ENCODE assay signal across 35 cellular contexts in the genomic region with DNA sequence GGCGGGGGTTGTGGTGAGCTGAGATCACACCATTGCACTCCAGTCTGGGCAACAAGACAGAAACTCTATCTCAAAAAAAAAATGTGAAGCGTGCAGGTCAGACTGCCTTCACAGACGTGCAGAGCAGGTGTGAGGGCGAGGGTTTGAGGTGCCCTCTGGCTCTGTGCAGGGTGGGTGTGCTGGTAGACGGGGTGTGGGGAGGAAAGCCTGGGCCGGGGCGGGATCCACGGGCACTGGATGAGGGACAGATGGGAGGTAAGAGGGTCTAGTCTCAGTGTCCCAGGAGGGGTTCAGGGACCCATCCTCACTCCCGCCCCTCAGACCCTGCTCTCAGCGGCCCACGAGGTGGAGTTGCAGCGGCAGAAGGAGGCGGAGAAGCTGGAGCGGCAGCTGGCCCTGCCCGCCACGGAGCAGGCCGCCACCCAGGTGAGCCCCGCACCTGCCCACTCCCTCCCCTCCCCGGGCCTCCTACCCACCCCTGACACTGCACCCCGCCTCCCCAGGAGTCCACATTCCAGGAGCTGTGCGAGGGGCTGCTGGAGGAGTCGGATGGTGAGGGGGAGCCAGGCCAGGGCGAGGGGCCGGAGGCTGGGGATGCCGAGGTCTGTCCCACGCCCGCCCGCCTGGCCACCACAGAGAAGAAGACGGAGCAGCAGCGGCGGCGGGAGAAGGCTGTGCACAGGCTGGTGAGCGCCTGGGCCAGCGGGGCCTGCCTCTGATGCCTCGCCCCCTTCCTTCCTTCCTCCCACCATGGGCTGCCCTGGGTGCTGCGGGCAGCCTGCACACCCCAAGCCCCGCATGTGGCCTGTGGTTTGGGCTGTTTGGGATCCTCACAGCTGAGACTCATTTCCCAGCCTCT. TPM values are rescaled to one million over a fixed set of nuclear protein-coding genes. Genes with fewer than 3 reads are reported as not detected.
DNase-seq lines count a peak whose midpoint lies in the region; ATAC-seq, FAIRE-seq and TF ChIP-seq lines count a peak whose summit lies in the region.
"Had no signal": no experiment of that assay in that cellular context is flagged by ENCODE, and none has a peak within 500 bp of the region (broad histone marks: within the 10 kb centered on the region; RNA-seq: fewer than 3 reads in every experiment).

No MANE protein-coding gene starts in this region.

- TF ChIP-seq CTCF in Caco-2 (IDR thresholded peaks at IDR 0.05; ENCODE audit: insufficient read depth in 1 of 2, low read depth in 1 of 2, low read length in 1 of 2, severe bottlenecking in 1 of 2, unreplicated experiment in 1 of 2) (no peak), kidney (IDR thresholded peaks at IDR 0.05; ENCODE audit: borderline replicate concordance, extremely low read depth, insufficient read depth) (no peak)

- H3K27me3 Mint-ChIP-seq in Caco-2 (ENCODE audit: insufficient read depth, unreplicated experiment), result no peaks in the 10 kb centered on the region
- no peaks in the 10 kb centered on the region for H3K27me3 Mint-ChIP-seq in activated T-helper 17 cell treated with anti-CD3 and anti-CD28 coated beads, Interleukin-2, amount 50 U/mL, for 72 hours
- no peaks in the 10 kb centered on the region for H3K27me3 Mint-ChIP-seq in activated CD4-positive, alpha-beta T cell treated with anti-CD3 and anti-CD28 coated beads, Interleukin-2, amount 10 ng/mL, durations not matched to agents 24 days and 14 days
- H3K27me3 Mint-ChIP-seq: activated B cell treated with CpG ODN at 0.5 μM for 24 hours; activated CD8-positive, alpha-beta memory T cell treated with anti-CD3 and anti-CD28 coated beads, Interleukin-2, amount 10 ng/mL, durations not matched to agents 7 days and 5 days; activated naive CD4-positive, alpha-beta T cell treated with anti-CD3 and anti-CD28 coated beads, Interleukin-2, amount 10 ng/mL, durations not matched to agents 7 days and 5 days had no signal

- H3K4me1 ChIP-seq in BLaER1 (peaks cover 60% of the 10 kb centered on the region), Caco-2 (peaks cover 10% of the 10 kb centered on the region; the same call in 1 of the 2 replicates), kidney (ENCODE audit: control insufficient read depth in 1 of 2, insufficient read depth in 1 of 2, low read depth in 1 of 2, low read length in 2 of 2) (no peaks in the 10 kb centered on the region)
- H3K4me1 ChIP-seq: ascending aorta, neural progenitor cell, tibial nerve had no signal

- CTCF ChIA-PET in Caco-2 (lab: Charles Lee), result no interaction called here

- H3K36me3 Mint-ChIP-seq in Caco-2 (ENCODE audit: insufficient read depth, unreplicated experiment), result peaks cover 95% of the 10 kb centered on the region
- H3K36me3 Mint-ChIP-seq in activated T-helper 17 cell treated with anti-CD3 and anti-CD28 coated beads, Interleukin-2, amount 50 U/mL, for 72 hours (ENCODE audit: low read depth), result peaks cover 84% of the 10 kb centered on the region
- peaks cover 73% of the 10 kb centered on the region for H3K36me3 Mint-ChIP-seq in activated CD4-positive, alpha-beta T cell treated with anti-CD3 and anti-CD28 coated beads, Interleukin-2, amount 10 ng/mL, durations not matched to agents 24 days and 14 days (ENCODE audit: low read depth)

- intact Hi-C loops in Caco-2 (cut with micrococcal nuclease; ENCODE audit: unreplicated experiment), result no loop called here
- intact Hi-C loops in kidney (cut with DNase I), result no loop called here
- intact Hi-C loops in activated CD4-positive, alpha-beta T cell treated with anti-CD3 and anti-CD28 coated beads, Interleukin-2, amount 10 ng/mL, durations not matched to agents 24 days and 14 days (cut with micrococcal nuclease), result no loop called here

- H3K9ac ChIP-seq in BLaER1 (peak overlapping the region; percentile 55), kidney (ENCODE audit: low read length in 2 of 2) (no peak overlapping the region)
- H3K9ac ChIP-seq: neural progenitor cell had no signal

- peak overlapping the region; percentile 22; the same call in 1 of the 2 replicates for H3K4me3 ChIP-seq in BLaER1
- no peak overlapping the region for H3K4me3 ChIP-seq in Caco-2 (ENCODE audit: low read depth, low read length)
- H3K4me3 ChIP-seq in kidney (ENCODE audit: low read length in 2 of 2), result no peak overlapping the region
- H3K4me3 ChIP-seq: ascending aorta, coronary artery, MG63, neural progenitor cell, right atrium auricular region, spleen, tibial nerve had no signal

- no peak for FAIRE-seq in kidney (lab: Jason Lieb, UNC)
- FAIRE-seq: keratinocyte had no signal

- no peak for ATAC-seq in activated T-helper 17 cell treated with anti-CD3 and anti-CD28 coated beads, Interleukin-2, amount 50 U/mL, for 72 hours (replicated peaks)
- ATAC-seq in GM18517 (IDR thresholded peaks at IDR 0.05; ENCODE audit: unreplicated experiment), result no peak
- ATAC-seq: activated CD8-positive, alpha-beta memory T cell treated with anti-CD3 and anti-CD28 coated beads, Interleukin-2, amount 10 ng/mL, durations not matched to agents 7 days and 5 days; left ventricle myocardium superior had no signal

- H3K9me3 ChIP-seq in BLaER1 (no peaks in the 10 kb centered on the region), Caco-2 (no peaks in the 10 kb centered on the region), kidney (ENCODE audit: control insufficient read depth in 1 of 2, low read length in 2 of 2) (no peaks in the 10 kb centered on the region)
- H3K9me3 ChIP-seq: ascending aorta, MG63, right atrium auricular region, tibial nerve had no signal

- H3K4me3 Mint-ChIP-seq in Caco-2 (ENCODE audit: unreplicated experiment), result no peak overlapping the region
- H3K4me3 Mint-ChIP-seq in activated T-helper 17 cell treated with anti-CD3 and anti-CD28 coated beads, Interleukin-2, amount 50 U/mL, for 72 hours, result no peak overlapping the region
- H3K4me3 Mint-ChIP-seq in activated CD4-positive, alpha-beta T cell treated with anti-CD3 and anti-CD28 coated beads, Interleukin-2, amount 10 ng/mL, durations not matched to agents 24 days and 14 days, result no peak overlapping the region
- H3K4me3 Mint-ChIP-seq: activated B cell treated with CpG ODN at 0.5 μM for 24 hours; activated CD8-positive, alpha-beta memory T cell treated with anti-CD3 and anti-CD28 coated beads, Interleukin-2, amount 10 ng/mL, durations not matched to agents 7 days and 5 days; activated naive CD4-positive, alpha-beta T cell treated with anti-CD3 and anti-CD28 coated beads, Interleukin-2, amount 10 ng/mL, durations not matched to agents 7 days and 5 days; activated T-cell treated with anti-CD3 and anti-CD28 coated beads, Interleukin-2, amount 50 U/mL, for 72 hours; neural progenitor cell had no signal

- peaks cover 9% of the 10 kb centered on the region for H3K4me1 Mint-ChIP-seq in Caco-2 (ENCODE audit: low read depth, unreplicated experiment)
- H3K4me1 Mint-ChIP-seq in activated T-helper 17 cell treated with anti-CD3 and anti-CD28 coated beads, Interleukin-2, amount 50 U/mL, for 72 hours, result no peaks in the 10 kb centered on the region
- peaks cover 6% of the 10 kb centered on the region for H3K4me1 Mint-ChIP-seq in activated CD4-positive, alpha-beta T cell treated with anti-CD3 and anti-CD28 coated beads, Interleukin-2, amount 10 ng/mL, durations not matched to agents 24 days and 14 days
- H3K4me1 Mint-ChIP-seq: neural progenitor cell had no signal

- peak overlapping the region; percentile 41 for H3K27ac ChIP-seq in BLaER1
- H3K27ac ChIP-seq in kidney (ENCODE audit: low read depth in 2 of 2, low read length in 2 of 2), result no peak overlapping the region
- H3K27ac ChIP-seq: ascending aorta, coronary artery, neural progenitor cell, right atrium auricular region, spleen, tibial nerve had no signal

- POLR2A ChIA-PET in Caco-2 (lab: Charles Lee), result interaction anchor here (0.6 kb wide), 1 partner anchor 8 kb away, joined by 3 read pairs; no protein-coding TSS in a partner anchor

- peak overlapping the region; percentile 58 for H3K27ac Mint-ChIP-seq in Caco-2 (ENCODE audit: unreplicated experiment)
- H3K27ac Mint-ChIP-seq in activated T-helper 17 cell treated with anti-CD3 and anti-CD28 coated beads, Interleukin-2, amount 50 U/mL, for 72 hours, result peak overlapping the region; percentile 30
- no peak overlapping the region for H3K27ac Mint-ChIP-seq in activated CD4-positive, alpha-beta T cell treated with anti-CD3 and anti-CD28 coated beads, Interleukin-2, amount 10 ng/mL, durations not matched to agents 24 days and 14 days
- H3K27ac Mint-ChIP-seq: activated B cell treated with CpG ODN at 0.5 μM for 24 hours; activated CD8-positive, alpha-beta memory T cell treated with anti-CD3 and anti-CD28 coated beads, Interleukin-2, amount 10 ng/mL, durations not matched to agents 7 days and 5 days; activated naive CD4-positive, alpha-beta T cell treated with anti-CD3 and anti-CD28 coated beads, Interleukin-2, amount 10 ng/mL, durations not matched to agents 7 days and 5 days; activated T-cell treated with anti-CD3 and anti-CD28 coated beads, Interleukin-2, amount 50 U/mL, for 72 hours; neural progenitor cell had no signal

- BruUV-seq in Caco-2 (replicated peaks; lab: Mats Ljungman, UMichigan), result no TSS peak

- peak overlapping the region; percentile 86 for H3K4me2 ChIP-seq in BLaER1
- H3K4me2 ChIP-seq: neural progenitor cell had no signal

- peak in 1 of 2 experiments; percentile 37 for DNase-seq in Caco-2
- DNase-seq in kidney, result peak; percentile 70
- no peak for DNase-seq in NCI-H2081 (lab: John Stamatoyannopoulos, UW)
- no peak for DNase-seq in activated CD4-positive, alpha-beta T cell treated with anti-CD3 and anti-CD28 coated beads, Interleukin-2, amount 10 ng/mL, durations not matched to agents 24 days and 14 days
- DNase-seq: activated B cell treated with CpG ODN at 0.5 μM for 24 hours; activated CD4-positive, alpha-beta T cell treated with anti-CD3 and anti-CD28 coated beads, Interleukin-2, amount 50 U/mL, for 1 hour; activated CD8-positive, alpha-beta memory T cell treated with anti-CD3 and anti-CD28 coated beads, Interleukin-2, amount 10 ng/mL, durations not matched to agents 7 days and 5 days; activated naive CD4-positive, alpha-beta T cell treated with anti-CD3 and anti-CD28 coated beads, Interleukin-2, amount 10 ng/mL, durations not matched to agents 7 days and 5 days; activated T-cell treated with anti-CD3 and anti-CD28 coated beads, Interleukin-2, amount 50 U/mL, for 72 hours; C1 segment of cervical spinal cord; DMS79 treated with DMSO at 0.1 percent for 48 hours; effector CD8-positive, alpha-beta T cell; GDM1; left ventricle myocardium superior; mesendoderm; MG63; NCI-H1105; NCI-H187; NCI-H2171; NCI-H510A treated with DMSO at 0.1 percent for 48 hours; RPMI8226; spleen; stimulated activated CD8-positive, alpha-beta memory T cell treated with anti-CD3 and anti-CD28 coated beads, Interleukin-4, amount 100 ng/mL, for 48 hours; T-helper 1 cell had no signal

- H4K20me1 ChIP-seq in BLaER1, result peaks cover 94% of the 10 kb centered on the region

- no peaks in the 10 kb centered on the region for H3K9me3 Mint-ChIP-seq in Caco-2 (ENCODE audit: unreplicated experiment)
- no peaks in the 10 kb centered on the region for H3K9me3 Mint-ChIP-seq in activated T-helper 17 cell treated with anti-CD3 and anti-CD28 coated beads, Interleukin-2, amount 50 U/mL, for 72 hours
- H3K9me3 Mint-ChIP-seq in activated CD4-positive, alpha-beta T cell treated with anti-CD3 and anti-CD28 coated beads, Interleukin-2, amount 10 ng/mL, durations not matched to agents 24 days and 14 days, result no peaks in the 10 kb centered on the region
- H3K9me3 Mint-ChIP-seq: activated naive CD4-positive, alpha-beta T cell treated with anti-CD3 and anti-CD28 coated beads, Interleukin-2, amount 10 ng/mL, durations not matched to agents 7 days and 5 days; activated T-cell treated with anti-CD3 and anti-CD28 coated beads, Interleukin-2, amount 50 U/mL, for 72 hours had no signal

- H3K36me3 ChIP-seq in BLaER1 (peaks cover 99% of the 10 kb centered on the region), Caco-2 (ENCODE audit: control insufficient read depth, insufficient read depth, low read length) (peaks cover 12% of the 10 kb centered on the region), kidney (ENCODE audit: control insufficient read depth in 1 of 2, insufficient read depth in 2 of 2, low read length in 2 of 2) (peaks cover 34 to 49% of the 10 kb centered on the region in 2 donors)
- H3K36me3 ChIP-seq: neural progenitor cell had no signal

- H3K27me3 ChIP-seq in BLaER1 (no peaks in the 10 kb centered on the region), Caco-2 (replicated peaks; ENCODE audit: control insufficient read depth, insufficient read depth, low read length) (no peaks in the 10 kb centered on the region)
- H3K27me3 ChIP-seq: ascending aorta, MG63, neural progenitor cell, right atrium auricular region, spleen, tibial nerve had no signal

RNA-seq across cellular contexts. Expression of gene NOP53, which starts 9.1 kb away (rescaled TPM):
- total RNA-seq in Caco-2 (2022) (347 and 360 TPM in 2 replicates), kidney (305 TPM)
- total RNA-seq in activated T-helper 17 cell treated with anti-CD3 and anti-CD28 coated beads, Interleukin-2, amount 50 U/mL, for 72 hours, result 100 to 1,000 TPM; 274 to 467 TPM
- 258 TPM for polyA plus RNA-seq in kidney (ENCODE audit: insufficient read depth, low read depth, low replicate concordance)
- 222 and 230 TPM in 2 replicates for total RNA-seq in activated CD4-positive, alpha-beta T cell treated with anti-CD3 and anti-CD28 coated beads, Interleukin-2, amount 10 ng/mL, durations not matched to agents 24 days and 14 days

RNA-seq across cellular contexts. Expression of gene SELENOW, which starts 24.1 kb away (rescaled TPM):
- total RNA-seq in Caco-2 (2022) (110 and 119 TPM in 2 replicates), kidney (254 TPM)
- 100 to 1,000 TPM; 126 to 127 TPM for total RNA-seq in activated T-helper 17 cell treated with anti-CD3 and anti-CD28 coated beads, Interleukin-2, amount 50 U/mL, for 72 hours
- polyA plus RNA-seq in kidney (ENCODE audit: insufficient read depth, low read depth, low replicate concordance), result 530 TPM
- 111 and 117 TPM in 2 replicates for total RNA-seq in activated CD4-positive, alpha-beta T cell treated with anti-CD3 and anti-CD28 coated beads, Interleukin-2, amount 10 ng/mL, durations not matched to agents 24 days and 14 days

RNA-seq across cellular contexts. Expression of gene EHD2, which starts 41.2 kb away (rescaled TPM):
- total RNA-seq in Caco-2 (2022) (13.3 and 14.6 TPM in 2 replicates), kidney (105 TPM)
- 1 to 10 TPM in 1 of 2 donors, under 1 TPM in 1; 0.35 to 8.2 TPM for total RNA-seq in activated T-helper 17 cell treated with anti-CD3 and anti-CD28 coated beads, Interleukin-2, amount 50 U/mL, for 72 hours
- 19.4 TPM for polyA plus RNA-seq in kidney (ENCODE audit: insufficient read depth, low read depth, low replicate concordance)
- total RNA-seq in activated CD4-positive, alpha-beta T cell treated with anti-CD3 and anti-CD28 coated beads, Interleukin-2, amount 10 ng/mL, durations not matched to agents 24 days and 14 days, result 0.49 and 1.2 TPM in 2 replicates
- total RNA-seq: activated B cell treated with CpG ODN at 0.5 μM for 24 hours had no signal

RNA-seq across cellular contexts. Expression of gene TPRX1, which starts 49.9 kb away (rescaled TPM):
- total RNA-seq in Caco-2 (2022) (not detected in 2 replicates), kidney (not detected)
- total RNA-seq in activated T-helper 17 cell treated with anti-CD3 and anti-CD28 coated beads, Interleukin-2, amount 50 U/mL, for 72 hours, result not detected
- polyA plus RNA-seq in kidney (ENCODE audit: insufficient read depth, low read depth, low replicate concordance), result not detected
- not detected in 2 replicates for total RNA-seq in activated CD4-positive, alpha-beta T cell treated with anti-CD3 and anti-CD28 coated beads, Interleukin-2, amount 10 ng/mL, durations not matched to agents 24 days and 14 days
- total RNA-seq: activated B cell treated with CpG ODN at 0.5 μM for 24 hours; activated CD8-positive, alpha-beta memory T cell treated with anti-CD3 and anti-CD28 coated beads, Interleukin-2, amount 10 ng/mL, durations not matched to agents 7 days and 5 days; activated T-cell treated with anti-CD3 and anti-CD28 coated beads, Interleukin-2, amount 50 U/mL, for 72 hours; ascending aorta; epithelial cell of proximal tubule; HT1080; left ventricle myocardium superior; right atrium auricular region; spleen; tibial nerve had no signal
- polyA plus RNA-seq: keratinocyte, spleen had no signal
